ENCODE assay signal across 1 cellular context in the genomic region with DNA sequence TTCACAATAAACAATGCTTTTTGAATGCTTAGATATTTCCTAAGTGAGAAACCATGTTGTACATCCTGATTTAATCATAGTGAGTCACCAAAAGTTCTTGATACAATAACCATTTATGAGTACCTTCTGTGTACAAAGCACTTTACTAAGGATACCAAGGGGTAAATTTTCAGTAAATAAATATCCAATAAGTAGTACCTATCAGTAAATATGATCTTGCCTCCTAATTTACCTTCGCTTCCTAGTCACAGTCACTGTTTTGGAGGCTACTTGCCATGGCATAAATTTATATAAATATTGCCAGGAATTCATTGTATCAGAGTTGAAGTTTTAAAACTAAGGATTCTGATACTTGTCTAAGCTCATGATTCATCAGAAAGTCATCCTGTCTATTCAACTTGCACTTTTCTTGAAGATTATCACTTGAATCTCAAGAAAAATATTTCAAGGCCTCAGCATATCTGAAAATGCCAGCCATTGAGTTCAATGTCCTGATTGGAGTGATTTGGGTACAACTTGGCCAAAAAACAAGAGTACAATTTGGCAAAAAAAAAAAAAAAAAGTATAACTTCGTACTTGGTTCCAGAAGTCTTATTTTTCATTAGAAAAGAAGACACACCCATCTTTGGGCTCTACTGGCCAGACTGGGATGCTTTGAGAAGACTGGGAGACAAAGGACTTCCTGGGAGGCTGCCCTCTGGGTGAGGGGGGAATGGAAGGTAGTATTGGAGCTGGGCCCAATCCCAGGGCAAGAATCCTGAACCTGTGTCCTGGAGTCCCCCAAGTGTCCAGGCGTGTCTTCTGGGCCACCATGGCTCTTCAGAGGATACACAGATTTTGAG.
TF ChIP-seq lines count a peak whose summit lies in the region.

No MANE protein-coding gene starts in this region.

TF ChIP-seq in IMR-90, 13 proteins besides CTCF, POLR2A, EP300 and RAD21:
- peak; percentile 16; the same call in 1 of the 2 replicates for TF ChIP-seq MAFK (IDR thresholded peaks at IDR 0.05; ENCODE audit: low read depth, low read length)
- no peak for TF ChIP-seq SMC3 (IDR thresholded peaks at IDR 0.05; ENCODE audit: low read depth, low read length)
- TF ChIP-seq MXI1 (IDR thresholded peaks at IDR 0.05; ENCODE audit: borderline replicate concordance, low read depth, low read length) = no peak
